Comparison of ENCODE assay signal across 1 cellular context in the genomic region with DNA sequence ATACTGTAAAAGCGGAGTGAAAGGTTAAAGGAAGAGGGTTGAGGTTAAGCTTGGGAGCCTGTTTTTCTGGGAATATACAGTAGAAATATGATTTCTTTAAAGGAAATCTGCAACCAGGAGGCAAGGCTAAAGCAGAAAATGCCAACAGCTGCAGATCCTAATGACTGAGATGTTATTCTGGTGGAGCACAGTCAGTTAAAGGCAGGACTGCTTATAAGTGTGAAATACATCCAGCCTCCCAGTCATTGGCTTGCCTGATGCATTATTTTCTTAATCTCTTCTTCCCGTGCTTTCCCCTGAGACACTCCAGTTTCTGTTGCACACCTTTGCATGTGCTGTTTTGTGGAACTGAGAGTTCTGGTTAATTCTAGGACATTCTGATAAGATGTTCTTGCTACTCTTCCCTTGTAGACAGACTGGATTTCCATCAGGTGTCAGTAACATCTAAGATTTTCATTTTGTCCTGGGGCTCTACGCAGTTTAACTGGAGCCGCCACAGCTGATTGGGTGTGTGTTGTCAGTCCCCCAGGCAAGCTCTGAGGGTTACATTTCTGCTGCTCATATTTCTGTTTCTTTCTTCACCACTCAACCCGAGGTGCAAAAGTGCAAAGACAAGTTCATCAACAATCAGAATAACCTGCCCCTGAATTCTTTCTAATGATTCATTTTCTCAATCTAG.
TF ChIP-seq lines count a peak whose summit lies in the region.

No MANE protein-coding gene starts in this region.

TF ChIP-seq in IMR-90, 13 proteins besides CTCF, POLR2A, EP300 and RAD21:
- TF ChIP-seq MAZ (IDR thresholded peaks at IDR 0.05; ENCODE audit: borderline replicate concordance, low read depth, low read length) (no peak), CEBPB (IDR thresholded peaks at IDR 0.05; ENCODE audit: low read depth, low read length) (no peak), RCOR1 (IDR thresholded peaks at IDR 0.05; ENCODE audit: insufficient replicate concordance, low read length) (no peak), BHLHE40 (IDR thresholded peaks at IDR 0.05; ENCODE audit: low read depth, low read length) (no peak), RFX5 (IDR thresholded peaks at IDR 0.05; ENCODE audit: low read depth, low read length) (no peak), SMC3 (IDR thresholded peaks at IDR 0.05; ENCODE audit: low read depth, low read length) (no peak), MAFK (IDR thresholded peaks at IDR 0.05; ENCODE audit: low read depth, low read length) (no peak), NFE2L2 (IDR thresholded peaks at IDR 0.05; ENCODE audit: low read depth, low read length) (no peak)
- TF ChIP-seq, protein P1, sequence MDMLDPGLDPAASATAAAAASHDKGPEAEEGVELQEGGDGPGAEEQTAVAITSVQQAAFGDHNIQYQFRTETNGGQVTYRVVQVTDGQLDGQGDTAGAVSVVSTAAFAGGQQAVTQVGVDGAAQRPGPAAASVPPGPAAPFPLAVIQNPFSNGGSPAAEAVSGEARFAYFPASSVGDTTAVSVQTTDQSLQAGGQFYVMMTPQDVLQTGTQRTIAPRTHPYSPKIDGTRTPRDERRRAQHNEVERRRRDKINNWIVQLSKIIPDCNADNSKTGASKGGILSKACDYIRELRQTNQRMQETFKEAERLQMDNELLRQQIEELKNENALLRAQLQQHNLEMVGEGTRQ (IDR thresholded peaks at IDR 0.05; ENCODE audit: low read depth, low read length): no peak
TF ChIP-seq in IMR-90: peak in this region for 0.
